ENCODE assay signal across 1 cellular context in the genomic region with DNA sequence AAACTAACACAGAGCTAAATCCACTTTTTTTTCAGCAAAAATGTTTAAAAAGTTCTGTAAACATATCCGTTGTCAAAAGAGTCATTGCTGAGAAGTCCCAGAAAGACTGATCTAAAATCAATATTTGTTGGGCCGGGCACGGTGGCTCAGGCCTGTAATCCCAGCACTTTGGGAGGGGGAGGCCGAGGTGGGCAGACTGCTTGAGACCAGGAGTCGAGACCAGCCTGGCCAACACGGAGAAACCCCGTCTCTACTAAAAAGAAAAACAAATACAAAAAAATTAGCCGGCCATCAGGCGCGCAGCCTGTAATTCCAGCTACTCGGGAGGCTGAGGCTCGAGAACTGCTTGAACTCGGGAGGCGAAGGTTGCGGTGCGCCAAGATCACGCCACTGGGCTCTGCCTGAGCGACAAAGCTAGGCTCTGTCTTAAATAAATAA.
TF ChIP-seq lines count a peak whose summit lies in the region.

No MANE protein-coding gene starts in this region.

TF ChIP-seq in GM23338, 12 proteins besides CTCF, POLR2A, EP300 and RAD21 (continued from another document):
- TF ChIP-seq, protein P1, sequence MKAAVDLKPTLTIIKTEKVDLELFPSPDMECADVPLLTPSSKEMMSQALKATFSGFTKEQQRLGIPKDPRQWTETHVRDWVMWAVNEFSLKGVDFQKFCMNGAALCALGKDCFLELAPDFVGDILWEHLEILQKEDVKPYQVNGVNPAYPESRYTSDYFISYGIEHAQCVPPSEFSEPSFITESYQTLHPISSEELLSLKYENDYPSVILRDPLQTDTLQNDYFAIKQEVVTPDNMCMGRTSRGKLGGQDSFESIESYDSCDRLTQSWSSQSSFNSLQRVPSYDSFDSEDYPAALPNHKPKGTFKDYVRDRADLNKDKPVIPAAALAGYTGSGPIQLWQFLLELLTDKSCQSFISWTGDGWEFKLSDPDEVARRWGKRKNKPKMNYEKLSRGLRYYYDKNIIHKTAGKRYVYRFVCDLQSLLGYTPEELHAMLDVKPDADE (IDR thresholded peaks at IDR 0.05) = no peak
- TF ChIP-seq NANOG (IDR thresholded peaks at IDR 0.05; ENCODE audit: borderline replicate concordance) (no peak), EZH2phosphoT487 (IDR thresholded peaks at IDR 0.05; ENCODE audit: unreplicated experiment) (no peak)
